10 cellular contexts compared by ENCODE assay signal in the genomic region with DNA sequence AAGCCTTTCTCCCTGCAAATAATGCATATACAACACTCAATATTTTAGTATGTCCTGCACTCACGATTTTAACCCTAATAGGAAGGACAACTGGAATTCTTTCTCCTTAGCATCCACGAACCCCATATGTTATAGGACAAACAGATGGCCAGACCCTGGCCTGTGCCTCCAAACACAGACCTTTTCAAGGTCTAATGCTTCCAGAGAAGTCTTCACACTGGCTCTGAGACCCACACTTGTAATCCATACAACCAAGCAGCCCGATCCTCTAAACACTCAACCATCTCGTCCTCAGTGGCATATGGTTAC. TPM values are rescaled to one million over a fixed set of nuclear protein-coding genes. Genes with fewer than 3 reads are reported as not detected.
DNase-seq lines count a peak whose midpoint lies in the region; ATAC-seq and TF ChIP-seq lines count a peak whose summit lies in the region.
"Had no signal": no experiment of that assay in that cellular context is flagged by ENCODE, and none has a peak within 500 bp of the region (broad histone marks: within the 10 kb centered on the region; RNA-seq: fewer than 3 reads in every experiment).

No MANE protein-coding gene starts in this region.

- H3K36me3 Mint-ChIP-seq in CD4-positive, CD25-positive, alpha-beta regulatory T cell = peaks cover 12% of the 10 kb centered on the region

- no peak overlapping the region for H2AFZ ChIP-seq in osteoblast (ENCODE audit: low read length)

- H3K4me1 ChIP-seq in CD4-positive, CD25-positive, alpha-beta regulatory T cell (ENCODE audit: control insufficient read depth, insufficient read depth, low read length, poor library complexity, severe bottlenecking) = peaks cover 46% of the 10 kb centered on the region
- H3K4me1 ChIP-seq in osteoblast (ENCODE audit: insufficient read depth, low read length) = peaks cover 18% of the 10 kb centered on the region

- no peak for DNase-seq in CD4-positive, CD25-positive, alpha-beta regulatory T cell
- DNase-seq in epithelial cell of esophagus (ENCODE audit: low read depth) (no peak), osteoblast (ENCODE audit: insufficient read length, low spot score, missing footprints) (no peak), DMS79 treated with DMSO at 0.1 percent for 48 hours (lab: John Stamatoyannopoulos, UW) (no peak), hypothalamus (lab: John Stamatoyannopoulos, UW) (no peak), NCI-H1436 treated with DMSO at 0.1 percent for 48 hours (lab: John Stamatoyannopoulos, UW) (no peak), RPMI8226 (no peak)

- H3K4me2 ChIP-seq in osteoblast (ENCODE audit: insufficient read depth, low read length) = peak overlapping the region; percentile 97

- H3K27me3 Mint-ChIP-seq in CD4-positive, CD25-positive, alpha-beta regulatory T cell = no peaks in the 10 kb centered on the region
- H3K27me3 Mint-ChIP-seq: IgD-negative memory B cell, memory B cell had no signal

- no peak for ATAC-seq in CD4-positive, CD25-positive, alpha-beta regulatory T cell (ENCODE audit: low read depth in 2 of 2)

- H3K27me3 ChIP-seq in CD4-positive, CD25-positive, alpha-beta regulatory T cell (ENCODE audit: control insufficient read depth, insufficient read depth, low read length) = no peaks in the 10 kb centered on the region
- no peaks in the 10 kb centered on the region for H3K27me3 ChIP-seq in osteoblast (ENCODE audit: insufficient read depth, low read length)

- peaks cover 37% of the 10 kb centered on the region for H3K36me3 ChIP-seq in CD4-positive, CD25-positive, alpha-beta regulatory T cell (ENCODE audit: control insufficient read depth, insufficient read depth, low read length)
- H3K36me3 ChIP-seq in KOPT-K1 (ENCODE audit: insufficient read depth, low read length) = peaks cover 34% of the 10 kb centered on the region
- H3K36me3 ChIP-seq in osteoblast (ENCODE audit: insufficient read depth, low read length) = peaks cover 34% of the 10 kb centered on the region

- H3K9me3 ChIP-seq in CD4-positive, CD25-positive, alpha-beta regulatory T cell (ENCODE audit: control insufficient read depth in 2 of 2, low read length in 2 of 2) = no peaks in the 10 kb centered on the region
- H3K9me3 ChIP-seq in KOPT-K1 (ENCODE audit: insufficient read depth, low read length, poor library complexity, severe bottlenecking) = no peaks in the 10 kb centered on the region
- no peaks in the 10 kb centered on the region for H3K9me3 ChIP-seq in osteoblast (ENCODE audit: low read depth, low read length)

- peaks cover 0 to under 1% (median 0%) of the 10 kb centered on the region in 7 donors for H3K9me3 Mint-ChIP-seq in CD4-positive, CD25-positive, alpha-beta regulatory T cell
- H3K9me3 Mint-ChIP-seq: IgD-negative memory B cell, memory B cell had no signal

- peak overlapping the region; percentile 100 for H3K4me3 ChIP-seq in CD4-positive, CD25-positive, alpha-beta regulatory T cell (ENCODE audit: low read depth, low read length)
- H3K4me3 ChIP-seq in epithelial cell of esophagus (ENCODE audit: low read length) = peak overlapping the region; percentile 30
- H3K4me3 ChIP-seq in osteoblast (ENCODE audit: insufficient read depth, low read length) = peak overlapping the region; percentile 87

- H3K4me3 Mint-ChIP-seq in CD4-positive, CD25-positive, alpha-beta regulatory T cell = no peak overlapping the region
- H3K4me3 Mint-ChIP-seq: IgD-negative memory B cell, memory B cell had no signal

- peak overlapping the region; percentile 85 for H3K27ac ChIP-seq in CD4-positive, CD25-positive, alpha-beta regulatory T cell (ENCODE audit: insufficient read depth, low read length, poor library complexity, severe bottlenecking)
- H3K27ac ChIP-seq in KOPT-K1 (ENCODE audit: low read depth, low read length, poor library complexity, severe bottlenecking) (peak overlapping the region; percentile 57), osteoblast (ENCODE audit: low read depth, low read length) (peak overlapping the region; percentile 94)

- peaks cover 12 to 20% (median 16%) of the 10 kb centered on the region in 4 donors for H3K4me1 Mint-ChIP-seq in CD4-positive, CD25-positive, alpha-beta regulatory T cell

- H3K79me2 ChIP-seq in osteoblast (ENCODE audit: insufficient read depth, low read length) = peaks cover 49% of the 10 kb centered on the region

- H3K27ac Mint-ChIP-seq in CD4-positive, CD25-positive, alpha-beta regulatory T cell = no peak overlapping the region
- H3K27ac Mint-ChIP-seq: IgD-negative memory B cell, memory B cell had no signal

- peaks cover 36% of the 10 kb centered on the region for H4K20me1 ChIP-seq in osteoblast (ENCODE audit: insufficient read depth, low read length)

- TF ChIP-seq CTCF in epithelial cell of esophagus (IDR thresholded peaks at IDR 0.05; ENCODE audit: insufficient read depth, low read depth, low read length, missing control alignments) = no peak
- TF ChIP-seq CTCF in osteoblast (IDR thresholded peaks at IDR 0.05; ENCODE audit: extremely low read depth, low read depth, low read length) = no peak

RNA-seq across cellular contexts. Expression of gene SLC2A3, which starts 0.6 kb away (rescaled TPM):
- total RNA-seq in CD4-positive, CD25-positive, alpha-beta regulatory T cell = 947 TPM
- polyA plus RNA-seq in CD4-positive, CD25-positive, alpha-beta regulatory T cell = 100 to 1,000 TPM in 3 of 4 donors, 10 to 100 TPM in 1; 96.9 to 128 (median 103) TPM
- 117 and 143 TPM in 2 replicates for total RNA-seq in osteoblast

Comparison
In these comparisons a context has a peak if more than half of its experiments do, and no peak if none do; other contexts are left out.
1. H3K4me3 ChIP-seq: peak in every context shown above with its lines; median percentile 100 in CD4-positive, CD25-positive, alpha-beta regulatory T cell; 87 in osteoblast; 30 in epithelial cell of esophagus.